29 cellular contexts compared by ENCODE assay signal in genomic region chr1:37423810-37424209, GRCh38. TPM values are rescaled to one million over a fixed set of nuclear protein-coding genes. Genes with fewer than 3 reads are reported as not detected.
DNase-seq lines count a peak whose midpoint lies in the region; ATAC-seq, FAIRE-seq and TF ChIP-seq lines count a peak whose summit lies in the region.
"Had no signal": no experiment of that assay in that cellular context is flagged by ENCODE, and none has a peak within 500 bp of the region (broad histone marks: within the 10 kb centered on the region; RNA-seq: fewer than 3 reads in every experiment).

No MANE protein-coding gene starts in this region.

- no peaks in the 10 kb centered on the region for H4K20me1 ChIP-seq in GM12878 (ENCODE audit: control insufficient read depth, insufficient read depth)

- DNase-seq in COLO829 (ENCODE audit: low spot score) (peak; percentile 29), HT1080 (ENCODE audit: low read depth) (peak; percentile 88), NOMO-1 treated with DMSO at 0.1 percent for 48 hours (lab: John Stamatoyannopoulos, UW; ENCODE audit: unreplicated experiment) (peak; percentile 83), GM12878 (ENCODE audit: low read depth, low spot score) (no peak), NCI-H1417 (lab: John Stamatoyannopoulos, UW) (no peak), GM12891 (ENCODE audit: insufficient read length, low spot score) (no peak), islet precursor cell (no peak)
- DNase-seq: activated B cell treated with CpG ODN at 0.5 μM for 24 hours; activated CD4-positive, alpha-beta T cell treated with anti-CD3 and anti-CD28 coated beads, Interleukin-2, amount 50 U/mL, for 1 hour; activated CD8-positive, alpha-beta memory T cell treated with anti-CD3 and anti-CD28 coated beads, Interleukin-2, amount 10 ng/mL, durations not matched to agents 7 days and 5 days; activated naive CD8-positive, alpha-beta T cell treated with anti-CD3 and anti-CD28 coated beads, Interleukin-2, amount 50 U/mL, for 24 hours; activated T-cell treated with anti-CD3 and anti-CD28 coated beads, Interleukin-2, amount 50 U/mL, for 48 hours; caudate nucleus; CD8-positive, alpha-beta T cell; cortex of kidney; DMS79; effector memory CD8-positive, alpha-beta T cell; erythroblast; H9; lower lobe of right lung; natural killer cell; NCI-H1436; NCI-H2107; NCI-H748 treated with DMSO at 0.1 percent for 48 hours; stimulated activated CD8-positive, alpha-beta memory T cell treated with anti-CD3 and anti-CD28 coated beads, Interleukin-4, amount 100 ng/mL, for 48 hours; stimulated activated naive CD8-positive, alpha-beta T cell treated with anti-CD3 and anti-CD28 coated beads, Interleukin-15, amount 100 ng/mL, for 72 hours had no signal

- FAIRE-seq in GM12878 (lab: Jason Lieb, UNC) (no peak), GM12891 (lab: Jason Lieb, UNC) (no peak)

- H3K9ac ChIP-seq in GM12878 (ENCODE audit: control insufficient read depth, insufficient read depth, low read length) = no peak overlapping the region

- SMC1A ChIA-PET in GM12878 (lab: Charles Lee; ENCODE audit: uncharacterized antibody, unreplicated experiment) = interaction anchor here (0.9 kb wide), 1 partner anchor 12 kb away, joined by 3 read pairs; no protein-coding TSS in a partner anchor

- TF ChIP-seq RAD21 in GM12878 (IDR thresholded peaks at IDR 0.05; ENCODE audit: insufficient read depth, low read depth, low read length) = no peak

- no peak for TF ChIP-seq EP300 in GM12878 (IDR thresholded peaks at IDR 0.05; ENCODE audit: borderline replicate concordance in 1 of 2, control insufficient read depth in 1 of 2, low read depth in 2 of 2, low read length in 2 of 2)

- H2AFZ ChIP-seq in GM12878 (ENCODE audit: control insufficient read depth, low read depth, low read length) = no peak overlapping the region

- no peak overlapping the region for H3K27ac ChIP-seq in GM12878 (ENCODE audit: control insufficient read depth, insufficient read depth)
- H3K27ac ChIP-seq: lower lobe of right lung, skin epidermis, tibial nerve had no signal

- no peaks in the 10 kb centered on the region for H3K9me3 ChIP-seq in GM12878 (replicated peaks; ENCODE audit: control insufficient read depth, insufficient read depth, low read length)
- H3K9me3 ChIP-seq: lower lobe of right lung, tibial nerve had no signal

- RAD21 ChIA-PET in GM12878 (lab: Charles Lee; ENCODE audit: unreplicated experiment) = no interaction called here

- intact Hi-C loops in GM12878 (cut with micrococcal nuclease; ENCODE audit: unreplicated experiment) = no loop called here

- BruUV-seq in GM12878 (replicated peaks; lab: Mats Ljungman, UMichigan) = no TSS peak

- no peak overlapping the region for H3K4me3 ChIP-seq in GM12878
- H3K4me3 ChIP-seq: lower lobe of right lung, skin epidermis, tibial nerve had no signal

- H3K27me3 ChIP-seq in GM12878 (replicated peaks in 1 of 2; ENCODE audit: control insufficient read depth in 2 of 2, insufficient read depth in 2 of 2, low read length in 1 of 2) = peaks cover 0 to 1% of the 10 kb centered on the region in 2 experiments; a peak in 1 of 4 replicates
- H3K27me3 ChIP-seq: tibial nerve had no signal

- 52% methylated on average over 9 of the region's 9 CpGs for WGBS in GM12878 (ENCODE audit: insufficient coverage, insufficient replicate concordance, low lambda C conversion rate, missing lambda C conversion rate)

- no peak overlapping the region for H3K4me2 ChIP-seq in GM12878 (ENCODE audit: control insufficient read depth, insufficient read depth)

- peak; percentile 61 for ATAC-seq in GM12878
- ATAC-seq in GM21515 (IDR thresholded peaks at IDR 0.05; ENCODE audit: unreplicated experiment) = no peak
- ATAC-seq: activated CD8-positive, alpha-beta memory T cell treated with anti-CD3 and anti-CD28 coated beads, Interleukin-2, amount 10 ng/mL, durations not matched to agents 7 days and 5 days; activated naive CD8-positive, alpha-beta T cell treated with anti-CD3 and anti-CD28 coated beads, Interleukin-2, amount 50 U/mL, for 24 hours; CD8-positive, alpha-beta T cell; effector memory CD8-positive, alpha-beta T cell; lower lobe of right lung; natural killer cell; stimulated activated naive CD8-positive, alpha-beta T cell treated with anti-CD3 and anti-CD28 coated beads, Interleukin-15, amount 100 ng/mL, for 72 hours had no signal

- CTCF ChIA-PET in GM12878 (lab: Yijun Ruan, JAX) = interaction anchor here (2.4 kb wide), 1 partner anchor 11 kb away, joined by 14 read pairs; no protein-coding TSS in a partner anchor

- H3K36me3 ChIP-seq in GM12878 (ENCODE audit: control insufficient read depth in 2 of 2, insufficient read depth in 2 of 2, low read length in 1 of 2) = no peaks in the 10 kb centered on the region
- H3K36me3 ChIP-seq: lower lobe of right lung, tibial nerve had no signal

- no peaks in the 10 kb centered on the region for H3K79me2 ChIP-seq in GM12878 (ENCODE audit: control insufficient read depth, insufficient read depth, low read length)

- TF ChIP-seq POLR2A in GM12878 (IDR thresholded peaks at IDR 0.05; ENCODE audit: low read depth, low read length) = no peak
- no peak for TF ChIP-seq POLR2A in GM12891 (IDR thresholded peaks at IDR 0.05; ENCODE audit: low read depth, low read length)

- H3K4me1 ChIP-seq in GM12878 (ENCODE audit: control insufficient read depth, insufficient read depth, low read length) = no peaks in the 10 kb centered on the region
- H3K4me1 ChIP-seq: lower lobe of right lung, tibial nerve had no signal

- TF ChIP-seq CTCF in GM12878 (IDR thresholded peaks at IDR 0.05 in 2 of 3, conservative IDR thresholded peaks at IDR 0.05 in 1 of 3; ENCODE audit: control insufficient read depth in 2 of 3, extremely low read depth in 1 of 3, insufficient read depth in 1 of 3, low read depth in 3 of 3, low read length in 3 of 3) = no peak

- POLR2A ChIA-PET in GM12878 (lab: Charles Lee) = no interaction called here

- in situ Hi-C loops in GM12878 (cut with MboI) = no loop called here

TF ChIP-seq in GM12891, 5 proteins besides CTCF, POLR2A, EP300 and RAD21:
- no peak for TF ChIP-seq POLR2AphosphoS5 (IDR thresholded peaks at IDR 0.05; ENCODE audit: low read depth, low read length)
- no peak for TF ChIP-seq TAF1 (IDR thresholded peaks at IDR 0.05; ENCODE audit: low read depth, low read length)
- no peak for TF ChIP-seq POU2F2 (IDR thresholded peaks at IDR 0.05; ENCODE audit: low read depth, low read length)
- TF ChIP-seq PAX5 (IDR thresholded peaks at IDR 0.05; ENCODE audit: insufficient read depth, low read length, severe bottlenecking) = no peak
- TF ChIP-seq SPI1 (IDR thresholded peaks at IDR 0.05; ENCODE audit: low read depth, low read length) = no peak

RNA-seq across cellular contexts. Expression of gene ZC3H12A, which starts 50.6 kb away (rescaled TPM):
- total RNA-seq in HT1080 (2014; rRNA removed; shearing (Covaris generic)) = 8.7 and 9.8 TPM in 2 replicates
- polyA plus RNA-seq in HT1080 (2015; cell fraction: cytosol; rRNA removed) = 7.6 and 10.3 TPM in 2 replicates
- 47.2 and 49.4 TPM in 2 replicates for polyA plus RNA-seq in HT1080 (2015; cell fraction: nucleus; rRNA removed)
- 50.7 and 64.9 TPM in 2 replicates for total RNA-seq in GM12878 (2013; cell fraction: nucleolus; rRNA removed)
- total RNA-seq in GM12878 (2014; rRNA removed) = 19.0 and 23.0 TPM in 2 replicates
- total RNA-seq in GM12878 (2014; rRNA removed; fragmentation: Illumina TruSeq; extraction: Trizol) = 9.3 and 10.9 TPM in 2 replicates
- 25.1 and 27.0 TPM in 2 replicates for total RNA-seq in GM12878 (2021)
- 5.7 TPM for polyA plus RNA-seq in GM12878 (2011; ENCODE audit: low read depth)
- 10.4 and 19.2 TPM in 2 replicates for polyA plus RNA-seq in GM12878 (2011; rRNA removed)
- polyA plus RNA-seq in GM12878 (2011; cell fraction: cytosol; rRNA removed) = 24.2 and 34.5 TPM in 2 replicates
- 152 and 154 TPM in 2 replicates for polyA plus RNA-seq in GM12878 (2011; cell fraction: nucleus; rRNA removed)
- polyA plus RNA-seq in GM12878 (2012) = 17.6 and 23.4 TPM in 2 replicates
- polyA plus RNA-seq in GM12878 (2014; fragmentation: Illumina TruSeq; extraction: Trizol) = 2.0 and 9.0 TPM in 2 replicates
- polyA plus RNA-seq in GM12878 (2014; fragmentation: Nextera tagmentation; extraction: Ambion mirVana) = under 1 TPM; 0.35 to 0.88 TPM
- 27.8 and 30.2 TPM in 2 replicates for polyA plus RNA-seq in GM12878 (2014; rRNA removed)
- polyA plus RNA-seq in GM12878 (2016; fragmentation: Nextera tagmentation; extraction: Ambion mirVana) = 10 to 100 TPM; 11.7 to 15.9 TPM
- polyA minus RNA-seq in GM12878 (2011; rRNA and poly(A)+ RNA removed) = 27.5 and 57.4 TPM in 2 replicates
- polyA minus RNA-seq in GM12878 (2011; cell fraction: cytosol; rRNA and poly(A)+ RNA removed) = 15.6 and 17.7 TPM in 2 replicates
- 52.6 and 80.8 TPM in 2 replicates for polyA minus RNA-seq in GM12878 (2011; cell fraction: nucleus; rRNA and poly(A)+ RNA removed)
- 16.7 TPM for polyA plus RNA-seq in GM12891 (2012; ENCODE audit: low read depth, missing spikeins)

Comparison
In these comparisons a context has a peak if more than half of its experiments do, and no peak if none do; other contexts are left out.
1. DNase-seq: peak in COLO829 (single experiment), HT1080 (single experiment) and NOMO-1 treated with DMSO at 0.1 percent for 48 hours (single experiment); none in GM12878 (single experiment), NCI-H1417 (0 of 3), GM12891 (single experiment) and islet precursor cell (single experiment).